8 cellular contexts compared by ENCODE assay signal in the genomic region with DNA sequence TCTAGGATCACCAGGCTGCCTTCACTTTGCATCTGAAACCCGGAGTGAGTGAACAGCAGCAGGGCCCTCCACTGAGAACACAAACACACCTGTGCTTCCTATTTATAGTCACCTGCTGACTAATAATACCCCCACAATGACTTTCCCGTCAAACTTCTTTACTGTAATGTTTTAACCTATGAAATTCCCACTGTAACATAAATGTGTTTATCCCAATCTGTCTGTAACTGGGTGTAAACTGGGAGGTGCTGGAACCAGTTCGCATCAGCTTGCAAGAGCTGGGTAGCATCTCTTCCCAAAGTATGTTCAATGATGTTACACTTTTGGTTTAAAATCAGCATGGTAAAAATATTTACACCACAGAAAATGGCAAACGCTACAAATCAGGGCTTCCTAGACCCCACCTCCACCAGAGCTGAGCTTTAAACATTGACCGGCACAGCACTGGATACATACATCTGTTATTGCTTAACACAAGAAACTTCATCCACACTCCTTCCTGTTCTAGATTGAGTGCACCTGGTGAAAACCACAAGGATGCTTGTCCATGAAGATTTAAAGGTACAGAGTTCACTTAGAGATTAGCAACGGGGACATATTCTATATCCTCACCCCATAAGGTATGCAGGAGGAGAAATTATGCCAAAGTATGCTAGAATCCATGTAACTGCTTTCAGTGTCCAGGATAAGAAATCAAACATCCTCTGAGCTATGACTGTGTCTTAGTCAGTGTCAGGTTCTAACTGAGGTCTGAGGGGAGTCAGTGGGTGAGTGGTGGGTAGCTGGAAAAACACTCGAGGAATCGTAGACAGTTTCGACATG.
DNase-seq lines count a peak whose midpoint lies in the region; ATAC-seq, FAIRE-seq and TF ChIP-seq lines count a peak whose summit lies in the region.

No MANE protein-coding gene starts in this region.

- FAIRE-seq in GM12878 (lab: Jason Lieb, UNC): peak; percentile 93

- BruUV-seq in GM12878 (replicated peaks; lab: Mats Ljungman, UMichigan): no TSS peak

- ATAC-seq in GM21526 (IDR thresholded peaks at IDR 0.05; ENCODE audit: low FRiP score, unreplicated experiment) (peak; percentile 82), HG03439 (IDR thresholded peaks at IDR 0.05; ENCODE audit: unreplicated experiment) (peak; percentile 86), GM12878 (peak; percentile 89)
- no peak for ATAC-seq in natural killer cell treated with Interleukin-12 subunit alpha and Interleukin-12 subunit beta and Interleukin-15 and Interleukin-18, amount 100 ng/mL, for 72 hours

- H3K36me3 Mint-ChIP-seq in natural killer cell treated with Interleukin-12 subunit alpha and Interleukin-12 subunit beta and Interleukin-15 and Interleukin-18, amount 100 ng/mL, for 72 hours: no peaks in the 10 kb centered on the region

- WGBS in GM12878 (ENCODE audit: insufficient coverage, insufficient replicate concordance, low lambda C conversion rate, missing lambda C conversion rate): 2% methylated on average over 9 of the region's 9 CpGs

- intact Hi-C loops in GM12878 (cut with micrococcal nuclease; ENCODE audit: unreplicated experiment): no loop called here

- H3K79me2 ChIP-seq in GM12878 (ENCODE audit: control insufficient read depth, insufficient read depth, low read length): no peaks in the 10 kb centered on the region

- in situ Hi-C loops in GM13976 (cut with MboI; ENCODE audit: low sequenced_read_pairs, unreplicated experiment): no loop called here
- in situ Hi-C loops in GM12878 (cut with MboI): no loop called here

- peak overlapping the region; percentile 40 for H3K9ac ChIP-seq in GM12878 (ENCODE audit: control insufficient read depth, insufficient read depth, low read length)

- H3K4me3 ChIP-seq in GM12878: peak overlapping the region; percentile 60

- CTCF ChIA-PET in GM12878 (lab: Yijun Ruan, JAX): interaction anchor here (1.1 kb wide), 2 partner anchors 70 to 697 kb away, joined by 3 to 5 read pairs; no protein-coding TSS in a partner anchor

- POLR2A ChIA-PET in GM12878 (lab: Charles Lee): no interaction called here

- no peak for TF ChIP-seq POLR2A in GM12878 (IDR thresholded peaks at IDR 0.05; ENCODE audit: low read depth, low read length)

- H3K4me3 Mint-ChIP-seq in natural killer cell treated with Interleukin-12 subunit alpha and Interleukin-12 subunit beta and Interleukin-15 and Interleukin-18, amount 100 ng/mL, for 72 hours: no peak overlapping the region

- SMC1A ChIA-PET in GM12878 (lab: Charles Lee; ENCODE audit: uncharacterized antibody, unreplicated experiment): interaction anchor here (0.7 to 1.2 kb wide), 4 partner anchors 11 to 715 kb away, joined by 3 read pairs; no protein-coding TSS in a partner anchor

- no peaks in the 10 kb centered on the region for H3K9me3 Mint-ChIP-seq in natural killer cell treated with Interleukin-12 subunit alpha and Interleukin-12 subunit beta and Interleukin-15 and Interleukin-18, amount 100 ng/mL, for 72 hours

- H3K4me2 ChIP-seq in GM12878 (ENCODE audit: control insufficient read depth, insufficient read depth): peak overlapping the region; percentile 91

- RAD21 ChIA-PET in GM12878 (lab: Charles Lee; ENCODE audit: unreplicated experiment): interaction anchor here (0.6 kb wide), 1 partner anchor 49 kb away, joined by 3 read pairs; no protein-coding TSS in a partner anchor

- peak overlapping the region; percentile 55 for H2AFZ ChIP-seq in GM12878 (ENCODE audit: control insufficient read depth, low read depth, low read length)

- H3K4me1 ChIP-seq in GM12878 (ENCODE audit: control insufficient read depth, insufficient read depth, low read length): peaks cover 35% of the 10 kb centered on the region

- H3K36me3 ChIP-seq in GM12878 (ENCODE audit: control insufficient read depth in 2 of 2, insufficient read depth in 2 of 2, low read length in 1 of 2): no peaks in the 10 kb centered on the region

- no peaks in the 10 kb centered on the region for H3K27me3 Mint-ChIP-seq in natural killer cell treated with Interleukin-12 subunit alpha and Interleukin-12 subunit beta and Interleukin-15 and Interleukin-18, amount 100 ng/mL, for 72 hours

- TF ChIP-seq CTCF in GM13976 (IDR thresholded peaks at IDR 0.05; ENCODE audit: borderline replicate concordance, control extremely low read depth, extremely low read depth, insufficient read depth, missing control alignments) (no peak), GM12878 (IDR thresholded peaks at IDR 0.05 in 2 of 3, conservative IDR thresholded peaks at IDR 0.05 in 1 of 3; ENCODE audit: control insufficient read depth in 2 of 3, extremely low read depth in 1 of 3, insufficient read depth in 1 of 3, low read depth in 3 of 3, low read length in 3 of 3) (no peak)

- peaks cover 6% of the 10 kb centered on the region; the same call in 2 of the 3 replicates for H3K9me3 ChIP-seq in GM12878 (replicated peaks; ENCODE audit: control insufficient read depth, insufficient read depth, low read length)

- peak in 1 of 2 experiments; percentile 15; a peak in 1 of 4 replicates for TF ChIP-seq EP300 in GM12878 (IDR thresholded peaks at IDR 0.05; ENCODE audit: borderline replicate concordance in 1 of 2, control insufficient read depth in 1 of 2, low read depth in 2 of 2, low read length in 2 of 2)

- H3K27me3 ChIP-seq in GM12878 (replicated peaks in 1 of 2; ENCODE audit: control insufficient read depth in 2 of 2, insufficient read depth in 2 of 2, low read length in 1 of 2): no peaks in the 10 kb centered on the region

- H3K4me1 Mint-ChIP-seq in natural killer cell treated with Interleukin-12 subunit alpha and Interleukin-12 subunit beta and Interleukin-15 and Interleukin-18, amount 100 ng/mL, for 72 hours (ENCODE audit: low read depth in 2 of 2): no peaks in the 10 kb centered on the region

- H3K27ac Mint-ChIP-seq in natural killer cell treated with Interleukin-12 subunit alpha and Interleukin-12 subunit beta and Interleukin-15 and Interleukin-18, amount 100 ng/mL, for 72 hours: no peak overlapping the region

- DNase-seq in GM13976 (ENCODE audit: low spot score): peak; percentile 53
- peak; percentile 65 for DNase-seq in GM12878 (ENCODE audit: low read depth, low spot score)
- no peak for DNase-seq in NK-92 (lab: John Stamatoyannopoulos, UW; ENCODE audit: unreplicated experiment)
- no peak for DNase-seq in NCI-H1048 (lab: John Stamatoyannopoulos, UW)
- DNase-seq in hippocampal formation (lab: John Stamatoyannopoulos, UW): no peak
- no peak for DNase-seq in natural killer cell treated with Interleukin-12 subunit alpha and Interleukin-12 subunit beta and Interleukin-15 and Interleukin-18, amount 100 ng/mL, for 72 hours (ENCODE audit: low spot score)

- no peak for TF ChIP-seq RAD21 in GM12878 (IDR thresholded peaks at IDR 0.05; ENCODE audit: insufficient read depth, low read depth, low read length)

- H4K20me1 ChIP-seq in GM12878 (ENCODE audit: control insufficient read depth, insufficient read depth): no peaks in the 10 kb centered on the region

- H3K27ac ChIP-seq in GM12878 (ENCODE audit: control insufficient read depth, insufficient read depth): peak overlapping the region; percentile 90

TF ChIP-seq in GM12878, 131 proteins besides CTCF, POLR2A, EP300 and RAD21 (continues in another document):
- no peak for TF ChIP-seq NBN (IDR thresholded peaks at IDR 0.05)
- TF ChIP-seq IRF4 (IDR thresholded peaks at IDR 0.05; ENCODE audit: low read depth, low read length): 0 out of 2 replicates have a peak, but pooled peaks have one; percentile 28
- 0 out of 2 replicates have a peak, but pooled peaks have one; percentile 76 for TF ChIP-seq RBBP5 (conservative IDR thresholded peaks at IDR 0.05)
- peak; percentile 67 for TF ChIP-seq MEF2B (IDR thresholded peaks at IDR 0.05; ENCODE audit: partially characterized antibody, poor library complexity, severe bottlenecking)
- TF ChIP-seq ZBED1 (IDR thresholded peaks at IDR 0.05; ENCODE audit: borderline replicate concordance): no peak
- TF ChIP-seq, protein P1, sequence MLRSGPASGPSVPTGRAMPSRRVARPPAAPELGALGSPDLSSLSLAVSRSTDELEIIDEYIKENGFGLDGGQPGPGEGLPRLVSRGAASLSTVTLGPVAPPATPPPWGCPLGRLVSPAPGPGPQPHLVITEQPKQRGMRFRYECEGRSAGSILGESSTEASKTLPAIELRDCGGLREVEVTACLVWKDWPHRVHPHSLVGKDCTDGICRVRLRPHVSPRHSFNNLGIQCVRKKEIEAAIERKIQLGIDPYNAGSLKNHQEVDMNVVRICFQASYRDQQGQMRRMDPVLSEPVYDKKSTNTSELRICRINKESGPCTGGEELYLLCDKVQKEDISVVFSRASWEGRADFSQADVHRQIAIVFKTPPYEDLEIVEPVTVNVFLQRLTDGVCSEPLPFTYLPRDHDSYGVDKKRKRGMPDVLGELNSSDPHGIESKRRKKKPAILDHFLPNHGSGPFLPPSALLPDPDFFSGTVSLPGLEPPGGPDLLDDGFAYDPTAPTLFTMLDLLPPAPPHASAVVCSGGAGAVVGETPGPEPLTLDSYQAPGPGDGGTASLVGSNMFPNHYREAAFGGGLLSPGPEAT (IDR thresholded peaks at IDR 0.05; ENCODE audit: low read depth): 0 out of 2 replicates have a peak, but pooled peaks have one; percentile 10
- peak; percentile 93 for TF ChIP-seq NFIC (IDR thresholded peaks at IDR 0.05; ENCODE audit: low read depth, low read length)
- TF ChIP-seq RUNX3 (IDR thresholded peaks at IDR 0.05; ENCODE audit: low read length): peak; percentile 93
- TF ChIP-seq PML (IDR thresholded peaks at IDR 0.05; ENCODE audit: low read length): peak; percentile 60
- TF ChIP-seq ZNF207 (IDR thresholded peaks at IDR 0.05; ENCODE audit: borderline replicate concordance): no peak
- no peak for TF ChIP-seq GABPA (IDR thresholded peaks at IDR 0.05; ENCODE audit: low read depth)
- TF ChIP-seq MEF2A (IDR thresholded peaks at IDR 0.05; ENCODE audit: insufficient read depth, low read depth, low read length): peak; percentile 96
- no peak for TF ChIP-seq SMAD5 (IDR thresholded peaks at IDR 0.05; ENCODE audit: low read depth)
- 0 out of 2 replicates have a peak, but pooled peaks have one; percentile 7 for TF ChIP-seq BCL11A (IDR thresholded peaks at IDR 0.05; ENCODE audit: low read depth, low read length)
- 0 out of 2 replicates have a peak, but pooled peaks have one; percentile 54 for TF ChIP-seq TBL1XR1 (IDR thresholded peaks at IDR 0.05; ENCODE audit: low read depth, low read length)
- TF ChIP-seq FOXM1 (IDR thresholded peaks at IDR 0.05; ENCODE audit: low read depth, low read length): peak; percentile 77
- TF ChIP-seq SMARCA5 (IDR thresholded peaks at IDR 0.05): no peak
- TF ChIP-seq SIN3A (IDR thresholded peaks at IDR 0.05; ENCODE audit: low read depth, low read length): no peak
- no peak for TF ChIP-seq PAX8 (IDR thresholded peaks at IDR 0.05)
- TF ChIP-seq POLR2AphosphoS2 (IDR thresholded peaks at IDR 0.05; ENCODE audit: low read depth, low read length): no peak
- 0 out of 2 replicates have a peak, but pooled peaks have one; percentile 25 for TF ChIP-seq IKZF1 (conservative IDR thresholded peaks at IDR 0.05)
- no peak for TF ChIP-seq NRF1 (conservative IDR thresholded peaks at IDR 0.05; ENCODE audit: low read depth, low read length)
- TF ChIP-seq IKZF2 (IDR thresholded peaks at IDR 0.05): peak; percentile 56 to 66; a peak in 3 of 4 replicates

Comparison
In these comparisons a context has a peak if more than half of its experiments do, and no peak if none do; other contexts are left out.
1. DNase-seq: peak in GM13976 (single experiment) and GM12878 (single experiment); none in NK-92 (single experiment), NCI-H1048 (single experiment), hippocampal formation (0 of 2) and natural killer cell treated with Interleukin-12 subunit alpha and Interleukin-12 subunit beta and Interleukin-15 and Interleukin-18, amount 100 ng/mL, for 72 hours (single experiment).
2. ATAC-seq: peak in GM21526 (single experiment), HG03439 (single experiment) and GM12878 (single experiment); none in natural killer cell treated with Interleukin-12 subunit alpha and Interleukin-12 subunit beta and Interleukin-15 and Interleukin-18, amount 100 ng/mL, for 72 hours (0 of 2).